Comparison of ENCODE assay signal across 15 cellular contexts in the genomic region with DNA sequence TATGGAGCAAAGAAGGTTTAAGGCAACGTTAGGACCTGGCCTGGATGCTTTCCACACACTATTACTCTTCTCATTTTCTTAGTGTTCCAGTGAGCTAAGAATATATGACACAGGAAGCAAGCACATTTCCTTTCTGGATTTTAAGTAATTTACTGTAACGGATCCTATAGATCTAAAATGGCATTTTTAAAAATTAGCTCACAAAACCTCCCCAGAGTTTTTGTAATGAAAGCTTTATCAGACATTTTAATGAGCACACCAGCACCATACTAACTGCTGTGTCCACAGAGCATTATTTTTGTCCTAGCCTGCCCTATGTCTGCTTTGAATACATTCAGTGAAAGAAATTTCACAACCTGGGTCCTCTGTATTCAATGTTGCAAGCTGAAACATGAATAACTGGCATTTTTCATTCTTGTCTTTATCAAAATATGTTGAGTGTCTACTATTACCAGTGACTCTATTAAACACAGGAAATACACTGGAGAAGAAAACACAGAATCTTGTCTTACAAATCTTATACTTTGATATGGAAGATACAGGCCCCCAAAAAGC.
"Had no signal": no experiment of that assay in that cellular context is flagged by ENCODE, and none has a peak within 500 bp of the region (broad histone marks: within the 10 kb centered on the region; RNA-seq: fewer than 3 reads in every experiment).

No MANE protein-coding gene starts in this region.

- H3K4me1 ChIP-seq: body of pancreas, suprapubic skin, upper lobe of right lung had no signal

- H3K27ac Mint-ChIP-seq: activated CD4-positive, alpha-beta T cell treated with anti-CD3 and anti-CD28 coated beads, Interleukin-2, amount 10 ng/mL, durations not matched to agents 7 days and 5 days; T-helper 17 cell had no signal

- H3K4me1 Mint-ChIP-seq: activated CD4-positive, alpha-beta T cell treated with anti-CD3 and anti-CD28 coated beads, Interleukin-2, amount 10 ng/mL, durations not matched to agents 7 days and 5 days; T-helper 17 cell had no signal

- DNase-seq: activated CD4-positive, alpha-beta T cell treated with anti-CD3 and anti-CD28 coated beads, Interleukin-2, amount 10 ng/mL, durations not matched to agents 7 days and 5 days; activated CD4-positive, CD25-positive, alpha-beta regulatory T cell; activated CD8-positive, alpha-beta memory T cell treated with anti-CD3 and anti-CD28 coated beads for 24 hours; activated naive CD4-positive, alpha-beta T cell treated with anti-CD3 and anti-CD28 coated beads, Interleukin-2, amount 50 U/mL, for 16 hours; amniotic stem cell; body of pancreas; hypothalamus; left cardiac atrium; sigmoid colon; stimulated activated CD4-positive, alpha-beta T cell treated with anti-CD3 and anti-CD28 coated beads, Interleukin-2, amount 100 ng/mL, for 48 hours; stimulated activated naive CD8-positive, alpha-beta T cell treated with anti-CD3 and anti-CD28 coated beads, Interleukin-15, Interleukin-2, amounts not matched to agents 100 U/mL and 50 U/mL, for 24 hours; T-helper 17 cell; upper lobe of right lung had no signal

- H3K9me3 ChIP-seq: body of pancreas, sigmoid colon, suprapubic skin, upper lobe of right lung had no signal

- H3K27me3 ChIP-seq: body of pancreas, sigmoid colon, suprapubic skin, upper lobe of right lung had no signal

- H3K36me3 ChIP-seq: sigmoid colon, suprapubic skin, upper lobe of right lung had no signal

- H3K4me3 ChIP-seq: body of pancreas, sigmoid colon, suprapubic skin, upper lobe of right lung had no signal

- H3K27ac ChIP-seq: body of pancreas, suprapubic skin, upper lobe of right lung had no signal

- H3K27me3 Mint-ChIP-seq: activated CD4-positive, alpha-beta T cell treated with anti-CD3 and anti-CD28 coated beads, Interleukin-2, amount 10 ng/mL, durations not matched to agents 7 days and 5 days; T-helper 17 cell had no signal

- H3K4me3 Mint-ChIP-seq: activated CD4-positive, alpha-beta T cell treated with anti-CD3 and anti-CD28 coated beads, Interleukin-2, amount 10 ng/mL, durations not matched to agents 7 days and 5 days; nephron; T-helper 17 cell had no signal

- ATAC-seq: body of pancreas; left cardiac atrium; stimulated activated naive CD8-positive, alpha-beta T cell treated with anti-CD3 and anti-CD28 coated beads, Interleukin-15, Interleukin-2, amounts not matched to agents 100 U/mL and 50 U/mL, for 24 hours; T-helper 17 cell; upper lobe of right lung had no signal
